ENCODE assay signal across 8 cellular contexts in the genomic region with DNA sequence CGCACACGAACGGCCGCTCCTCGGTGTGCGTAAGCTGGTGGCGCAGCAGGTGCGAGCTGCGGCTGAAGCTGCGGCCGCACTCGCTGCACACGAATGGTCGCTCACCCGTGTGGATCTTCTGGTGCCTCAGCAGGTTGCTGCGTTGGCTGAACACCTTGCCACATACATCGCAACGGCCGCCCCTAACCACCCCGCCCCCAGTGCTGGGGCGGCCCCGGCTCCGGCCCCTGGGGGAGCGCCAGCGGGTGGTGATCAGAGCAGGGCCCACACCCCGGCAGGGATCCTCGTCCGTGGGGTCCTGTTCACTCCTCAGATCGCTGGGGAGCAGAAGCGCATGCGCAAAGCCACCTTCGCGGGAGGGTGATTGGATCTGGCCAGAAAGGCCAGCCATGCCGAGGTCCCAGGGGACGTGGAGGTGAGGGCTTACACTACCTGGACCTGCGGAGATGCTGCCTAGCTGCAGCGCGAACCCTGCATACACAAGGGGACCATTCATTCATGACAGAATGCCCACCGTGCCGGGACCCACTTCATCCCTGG. TPM values are rescaled to one million over a fixed set of nuclear protein-coding genes. Genes with fewer than 3 reads are reported as not detected.
DNase-seq lines count a peak whose midpoint lies in the region; ATAC-seq and TF ChIP-seq lines count a peak whose summit lies in the region.

No MANE protein-coding gene starts in this region.

- peak; percentile 33 for DNase-seq in EH (ENCODE audit: low read depth)
- DNase-seq in T-cell = peak in 2 of 34 experiments; percentile 31 to 38
- no peak for DNase-seq in fibroblast of mammary gland (ENCODE audit: low read depth)
- peak; percentile 84 for DNase-seq in retina
- no peak for DNase-seq in stimulated activated naive CD4-positive, alpha-beta T cell (lab: John Stamatoyannopoulos, UW)
- no peak for DNase-seq in midbrain (lab: John Stamatoyannopoulos, UW)

- H3K4me3 Mint-ChIP-seq in T-cell = peak overlapping the region; percentile 79 to 97 (median 85)

- H3K9me3 Mint-ChIP-seq in T-cell = no peaks in the 10 kb centered on the region

- POLR2A ChIA-PET in T-cell (lab: Charles Lee) = interaction anchor here in 1 of 2 donors (0.6 kb wide), 1 partner anchor 220 kb away, joined by 5 read pairs; no protein-coding TSS in a partner anchor

- no peaks in the 10 kb centered on the region for H3K27me3 Mint-ChIP-seq in T-cell

- H3K4me3 ChIP-seq in fibroblast of mammary gland (ENCODE audit: control insufficient read depth, low read depth, low read length) = peak overlapping the region; percentile 10

- H3K27ac Mint-ChIP-seq in T-cell = peak overlapping the region; percentile 84 to 88

- CTCF ChIA-PET in T-cell (lab: Charles Lee) = no interaction called here

- H3K36me3 Mint-ChIP-seq in T-cell = peaks cover 1% of the 10 kb centered on the region

- ATAC-seq in T-cell (replicated peaks in 1 of 4) (no peak), HG03354 (IDR thresholded peaks at IDR 0.05; ENCODE audit: poor library complexity, severe bottlenecking, unreplicated experiment) (no peak), GM18520 (IDR thresholded peaks at IDR 0.05; ENCODE audit: unreplicated experiment) (no peak)

- no peak for TF ChIP-seq CTCF in fibroblast of mammary gland (conservative IDR thresholded peaks at IDR 0.05; ENCODE audit: control insufficient read depth, insufficient read depth, low read depth, low read length)

- H3K4me1 Mint-ChIP-seq in T-cell = peaks cover 35 to 49% (median 49%) of the 10 kb centered on the region in 3 donors

RNA-seq across cellular contexts. Expression of a gene that starts 4.7 kb away (rescaled TPM):
- total RNA-seq in T-cell = 10 to 100 TPM; 35.6 to 53.5 (median 48.6) TPM

RNA-seq across cellular contexts. Expression of a gene that starts 8.2 kb away (rescaled TPM):
- 10 to 100 TPM; 61.5 to 82.9 (median 79.3) TPM for total RNA-seq in T-cell

RNA-seq across cellular contexts. Expression of a gene that starts 10.0 kb away (rescaled TPM):
- 10 to 100 TPM; 37.0 to 59.3 (median 47.2) TPM for total RNA-seq in T-cell

RNA-seq across cellular contexts. Expression of a gene that starts 19.2 kb away (rescaled TPM):
- 100 to 1,000 TPM; 374 to 574 (median 403) TPM for total RNA-seq in T-cell

RNA-seq across cellular contexts. Expression of a gene that starts 43.5 kb away (rescaled TPM):
- 10 to 100 TPM in 4 of 5 donors, 1 to 10 TPM in 1; 8.3 to 27.8 (median 24.5) TPM for total RNA-seq in T-cell

Comparison
In these comparisons a context has a peak if more than half of its experiments do, and no peak if none do; other contexts are left out.
1. DNase-seq: peak in EH (single experiment) and retina (single experiment); none in fibroblast of mammary gland (single experiment), stimulated activated naive CD4-positive, alpha-beta T cell (0 of 6) and midbrain (single experiment).